15 cellular contexts compared by ENCODE assay signal in genomic region chr5:39517800-39518199, GRCh38.
DNase-seq lines count a peak whose midpoint lies in the region; ATAC-seq and TF ChIP-seq lines count a peak whose summit lies in the region.
"Had no signal": no experiment of that assay in that cellular context is flagged by ENCODE, and none has a peak within 500 bp of the region (broad histone marks: within the 10 kb centered on the region; RNA-seq: fewer than 3 reads in every experiment).

No MANE protein-coding gene starts in this region.

- DNase-seq in A172 (ENCODE audit: low spot score) (peak; percentile 95), HS-5 (ENCODE audit: low read depth) (peak; percentile 96), astrocyte of the cerebellum (ENCODE audit: low read depth) (peak; percentile 88), gastrocnemius medialis (no peak)
- DNase-seq in activated CD4-positive, alpha-beta memory T cell treated with anti-CD3 and anti-CD28 coated beads, Interleukin-2, amount 10 ng/mL, durations not matched to agents 7 days and 5 days: no peak
- DNase-seq: erythroblast, KBM-7, left ventricle myocardium inferior had no signal

- TF ChIP-seq CTCF in astrocyte of the cerebellum (IDR thresholded peaks at IDR 0.05; ENCODE audit: low read depth, low read length, missing control alignments) (no peak), gastrocnemius medialis (IDR thresholded peaks at IDR 0.05 in 4 of 5, conservative IDR thresholded peaks at IDR 0.05 in 1 of 5) (no peak)

- H3K4me3 ChIP-seq in astrocyte of the cerebellum (ENCODE audit: low read depth, low read length) (no peak overlapping the region), iPS-18a (ENCODE audit: low read length) (peak overlapping the region; percentile 22), gastrocnemius medialis (no peak overlapping the region)
- H3K4me3 ChIP-seq: left ventricle myocardium inferior, PC-9 had no signal

- H3K36me3 ChIP-seq in iPS-18a (ENCODE audit: control insufficient read depth, low read depth, low read length) (no peaks in the 10 kb centered on the region), gastrocnemius medialis (no peaks in the 10 kb centered on the region)
- H3K36me3 ChIP-seq: left ventricle myocardium inferior, neutrophil had no signal

- no peak overlapping the region for H3K27ac ChIP-seq in iPS-18a (ENCODE audit: low read length)
- H3K27ac ChIP-seq in gastrocnemius medialis: no peak overlapping the region
- H3K27ac ChIP-seq: neutrophil, PC-9 had no signal

- POLR2A ChIA-PET in activated CD4-positive, alpha-beta memory T cell treated with anti-CD3 and anti-CD28 coated beads, Interleukin-2, amount 10 ng/mL, durations not matched to agents 7 days and 5 days (lab: Charles Lee): no interaction called here

- no peak overlapping the region for H3K27ac Mint-ChIP-seq in activated CD4-positive, alpha-beta memory T cell treated with anti-CD3 and anti-CD28 coated beads, Interleukin-2, amount 10 ng/mL, durations not matched to agents 7 days and 5 days
- H3K27ac Mint-ChIP-seq: stimulated activated naive CD8-positive, alpha-beta T cell treated with anti-CD3 and anti-CD28 coated beads, Interleukin-15, Interleukin-2, amounts not matched to agents 100 ng/mL and 50 ng/mL, for 24 hours had no signal

- H3K4me1 Mint-ChIP-seq in activated CD4-positive, alpha-beta memory T cell treated with anti-CD3 and anti-CD28 coated beads, Interleukin-2, amount 10 ng/mL, durations not matched to agents 7 days and 5 days: no peaks in the 10 kb centered on the region

- in situ Hi-C loops in astrocyte of the cerebellum (cut with HindIII; ENCODE audit: low sequenced_read_pairs) (no loop called here), gastrocnemius medialis (cut with MboI; ENCODE audit: low sequenced_read_pairs in 4 of 4) (no loop called here)

- TF ChIP-seq POLR2A in gastrocnemius medialis (IDR thresholded peaks at IDR 0.05): no peak

- H3K9me3 ChIP-seq in iPS-18a (ENCODE audit: control insufficient read depth, low read depth, low read length): no peaks in the 10 kb centered on the region
- H3K9me3 ChIP-seq in gastrocnemius medialis: no peaks in the 10 kb centered on the region
- H3K9me3 ChIP-seq: left ventricle myocardium inferior, neutrophil had no signal

- H3K27me3 ChIP-seq in iPS-18a (ENCODE audit: control insufficient read depth, insufficient read depth, low read length) (no peaks in the 10 kb centered on the region), gastrocnemius medialis (no peaks in the 10 kb centered on the region)
- H3K27me3 ChIP-seq: neutrophil had no signal

- peaks cover 11% of the 10 kb centered on the region for H3K27me3 Mint-ChIP-seq in activated CD4-positive, alpha-beta memory T cell treated with anti-CD3 and anti-CD28 coated beads, Interleukin-2, amount 10 ng/mL, durations not matched to agents 7 days and 5 days

- CTCF ChIA-PET in activated CD4-positive, alpha-beta memory T cell treated with anti-CD3 and anti-CD28 coated beads, Interleukin-2, amount 10 ng/mL, durations not matched to agents 7 days and 5 days (lab: Charles Lee): no interaction called here

- H3K4me3 Mint-ChIP-seq in activated CD4-positive, alpha-beta memory T cell treated with anti-CD3 and anti-CD28 coated beads, Interleukin-2, amount 10 ng/mL, durations not matched to agents 7 days and 5 days: no peak overlapping the region
- H3K4me3 Mint-ChIP-seq: brain; stimulated activated naive CD8-positive, alpha-beta T cell treated with anti-CD3 and anti-CD28 coated beads, Interleukin-15, Interleukin-2, amounts not matched to agents 100 ng/mL and 50 ng/mL, for 24 hours had no signal

- H3K4me1 ChIP-seq in iPS-18a (ENCODE audit: control insufficient read depth, low read depth, low read length) (peaks cover 21% of the 10 kb centered on the region), gastrocnemius medialis (peaks cover 8 to 15% of the 10 kb centered on the region in 2 donors)

- ATAC-seq in HG03439 (IDR thresholded peaks at IDR 0.05; ENCODE audit: unreplicated experiment) (no peak), HG03175 (IDR thresholded peaks at IDR 0.05; ENCODE audit: unreplicated experiment) (no peak), gastrocnemius medialis (no peak)

- H3K36me3 Mint-ChIP-seq in activated CD4-positive, alpha-beta memory T cell treated with anti-CD3 and anti-CD28 coated beads, Interleukin-2, amount 10 ng/mL, durations not matched to agents 7 days and 5 days (ENCODE audit: low read depth): no peaks in the 10 kb centered on the region
- H3K36me3 Mint-ChIP-seq: brain had no signal

- no peaks in the 10 kb centered on the region for H3K9me3 Mint-ChIP-seq in activated CD4-positive, alpha-beta memory T cell treated with anti-CD3 and anti-CD28 coated beads, Interleukin-2, amount 10 ng/mL, durations not matched to agents 7 days and 5 days
- H3K9me3 Mint-ChIP-seq: stimulated activated naive CD8-positive, alpha-beta T cell treated with anti-CD3 and anti-CD28 coated beads, Interleukin-15, Interleukin-2, amounts not matched to agents 100 ng/mL and 50 ng/mL, for 24 hours had no signal

- intact Hi-C loops in gastrocnemius medialis (cut with DNase I; ENCODE audit: low total_unique reads): loop anchor here (5.0 kb wide), 1 partner anchor 95 kb away; the partner anchor contains the start of gene DAB2

- H3K9ac ChIP-seq in iPS-18a (ENCODE audit: low read length): no peak overlapping the region

Comparison
In these comparisons a context has a peak if more than half of its experiments do, and no peak if none do; other contexts are left out.
1. DNase-seq: peak in A172 (single experiment), HS-5 (single experiment) and astrocyte of the cerebellum (single experiment); none in activated CD4-positive, alpha-beta memory T cell treated with anti-CD3 and anti-CD28 coated beads, Interleukin-2, amount 10 ng/mL, durations not matched to agents 7 days and 5 days (single experiment) and gastrocnemius medialis (0 of 2).